Comparison of ENCODE assay signal across 8 cellular contexts in genomic region chr9:129550977-129551376, GRCh38.
DNase-seq lines count a peak whose midpoint lies in the region; ATAC-seq and TF ChIP-seq lines count a peak whose summit lies in the region.
"Not testable (repeated sequence)": the region's sequence is repeated elsewhere in the genome, so short reads cannot be mapped to it uniquely, and the experiment has no call there.

No MANE protein-coding gene starts in this region.

- peak overlapping the region; percentile 97 for H3K27ac ChIP-seq in HCT116 (ENCODE audit: low read depth, low read length)
- H3K27ac ChIP-seq in cingulate gyrus (ENCODE audit: low read depth, low read length) = peak overlapping the region; percentile 94
- not testable (repeated sequence) for H3K27ac ChIP-seq in hepatocyte

- H3K4me3 ChIP-seq in HCT116 (replicated peaks in 1 of 2; ENCODE audit: low read depth in 1 of 2, low read length in 2 of 2) = peak overlapping the region; percentile 42 to 62
- H3K4me3 ChIP-seq in hepatocyte = not testable (repeated sequence)

- H3K9me2 ChIP-seq in HCT116 (ENCODE audit: insufficient read depth); hepatocyte (replicated peaks; ENCODE audit: insufficient read depth): not testable (repeated sequence)

- DNase-seq in HCT116 (ENCODE audit: low read depth, low spot score); activated T-cell treated with anti-CD3 and anti-CD28 coated beads, Interleukin-2, amount 50 U/mL, for 24 hours; activated naive CD8-positive, alpha-beta T cell treated with anti-CD3 and anti-CD28 coated beads for 36 hours; hepatocyte (ENCODE audit: low spot score); type B pancreatic cell (ENCODE audit: extremely low spot score, unreplicated experiment): not testable (repeated sequence)
- DNase-seq in sciatic nerve (ENCODE audit: low spot score) = peak; percentile 36

- H3K36me3 ChIP-seq in HCT116 (ENCODE audit: control insufficient read depth in 1 of 2, insufficient read depth in 2 of 2, low read length in 2 of 2); hepatocyte (replicated peaks; ENCODE audit: insufficient read depth, low read depth): not testable (repeated sequence)

- not testable (repeated sequence) for H3K4me1 Mint-ChIP-seq in activated T-cell treated with anti-CD3 and anti-CD28 coated beads, Interleukin-2, amount 50 U/mL, for 24 hours (ENCODE audit: low read depth); activated naive CD8-positive, alpha-beta T cell treated with anti-CD3 and anti-CD28 coated beads for 36 hours
- peaks cover 30% of the 10 kb centered on the region for H3K4me1 Mint-ChIP-seq in nephron
- H3K4me1 Mint-ChIP-seq in type B pancreatic cell (ENCODE audit: unreplicated experiment) = peaks cover 19% of the 10 kb centered on the region

- H3K27ac Mint-ChIP-seq in activated T-cell treated with anti-CD3 and anti-CD28 coated beads, Interleukin-2, amount 50 U/mL, for 24 hours; activated naive CD8-positive, alpha-beta T cell treated with anti-CD3 and anti-CD28 coated beads for 36 hours: not testable (repeated sequence)
- H3K27ac Mint-ChIP-seq in nephron (peak overlapping the region; percentile 80 to 95 (median 92)), type B pancreatic cell (peak overlapping the region; percentile 75)

- H4K20me1 ChIP-seq in HCT116 (ENCODE audit: insufficient read depth); hepatocyte (ENCODE audit: insufficient read depth, poor library complexity, severe bottlenecking): not testable (repeated sequence)

- peak overlapping the region; percentile 67 for H3K4me3 Mint-ChIP-seq in activated T-cell treated with anti-CD3 and anti-CD28 coated beads, Interleukin-2, amount 50 U/mL, for 24 hours
- peak overlapping the region; percentile 59 for H3K4me3 Mint-ChIP-seq in activated naive CD8-positive, alpha-beta T cell treated with anti-CD3 and anti-CD28 coated beads for 36 hours
- H3K4me3 Mint-ChIP-seq in nephron = peak overlapping the region; percentile 81 to 91 (median 89)
- H3K4me3 Mint-ChIP-seq in type B pancreatic cell = peak overlapping the region; percentile 88

- peak overlapping the region; percentile 82 for H3K9ac ChIP-seq in HCT116 (ENCODE audit: low read length)

- intact Hi-C loops in HCT116 (cut with micrococcal nuclease); sciatic nerve (cut with DNase I): not testable (repeated sequence)

- H3K27me3 ChIP-seq in HCT116 (ENCODE audit: insufficient read depth, low read length); hepatocyte: not testable (repeated sequence)

- CTCF ChIA-PET in HCT116 (lab: Charles Lee) = not testable (repeated sequence)

- H3K36me3 Mint-ChIP-seq in activated T-cell treated with anti-CD3 and anti-CD28 coated beads, Interleukin-2, amount 50 U/mL, for 24 hours (ENCODE audit: low read depth); activated naive CD8-positive, alpha-beta T cell treated with anti-CD3 and anti-CD28 coated beads for 36 hours; nephron (ENCODE audit: low read depth); type B pancreatic cell: not testable (repeated sequence)

- H3K79me2 ChIP-seq in HCT116 (ENCODE audit: insufficient read depth, low read length); hepatocyte: not testable (repeated sequence)

- TF ChIP-seq CTCF in HCT116 (IDR thresholded peaks at IDR 0.05 in 2 of 3, conservative IDR thresholded peaks at IDR 0.05 in 1 of 3; ENCODE audit: borderline replicate concordance in 1 of 3, insufficient read depth in 1 of 3, low read depth in 2 of 3, low read length in 2 of 3); hepatocyte (IDR thresholded peaks at IDR 0.05; ENCODE audit: poor library complexity); nephron (IDR thresholded peaks at IDR 0.05; ENCODE audit: unreplicated experiment in 3 of 3); type B pancreatic cell (conservative IDR thresholded peaks at IDR 0.05): not testable (repeated sequence)

- peaks cover 35% of the 10 kb centered on the region for H3K27me3 Mint-ChIP-seq in activated T-cell treated with anti-CD3 and anti-CD28 coated beads, Interleukin-2, amount 50 U/mL, for 24 hours
- peaks cover 31% of the 10 kb centered on the region for H3K27me3 Mint-ChIP-seq in activated naive CD8-positive, alpha-beta T cell treated with anti-CD3 and anti-CD28 coated beads for 36 hours
- H3K27me3 Mint-ChIP-seq in nephron (ENCODE audit: low read depth); type B pancreatic cell: not testable (repeated sequence)

- H3K4me2 ChIP-seq in HCT116 (ENCODE audit: low read length) (peak overlapping the region; percentile 84), hepatocyte (peak overlapping the region; percentile 97)

- not testable (repeated sequence) for ATAC-seq in HCT116, sciatic nerve

- POLR2A ChIA-PET in HCT116 (lab: Charles Lee) = interaction anchor here (1.1 to 1.3 kb wide), 2 partner anchors 16 to 54 kb away, joined by 3 read pairs; no protein-coding TSS in a partner anchor

- H3K4me1 ChIP-seq in HCT116 (ENCODE audit: control insufficient read depth in 1 of 2, insufficient read depth in 2 of 2, low read length in 2 of 2) (peaks cover 76 to 84% of the 10 kb centered on the region in 2 experiments), hepatocyte (ENCODE audit: insufficient read depth) (peaks cover 21% of the 10 kb centered on the region)

- not testable (repeated sequence) for H3K9me3 ChIP-seq in HCT116 (ENCODE audit: control insufficient read depth in 1 of 2, insufficient read depth in 1 of 2, low read depth in 1 of 2, low read length in 2 of 2); hepatocyte (ENCODE audit: low read depth)

- WGBS in hepatocyte (ENCODE audit: low lambda C conversion rate, missing lambda C conversion rate) = 85% methylated on average over 11 of the region's 11 CpGs

- not testable (repeated sequence) for H3K9me3 Mint-ChIP-seq in activated T-cell treated with anti-CD3 and anti-CD28 coated beads, Interleukin-2, amount 50 U/mL, for 24 hours; activated naive CD8-positive, alpha-beta T cell treated with anti-CD3 and anti-CD28 coated beads for 36 hours; nephron; type B pancreatic cell

- not testable (repeated sequence) for H2AFZ ChIP-seq in HCT116 (ENCODE audit: low read depth, low read length, poor library complexity, severe bottlenecking); hepatocyte

- RAD21 ChIA-PET in HCT116 (lab: Charles Lee; ENCODE audit: low non-redundant PET in 1 of 2, low total read pairs in 2 of 2, uncharacterized antibody in 2 of 2, unreplicated experiment in 2 of 2) = interaction anchor here in 1 of 2 experiments (1.7 kb wide), 1 partner anchor 58 kb away, joined by 3 read pairs; no protein-coding TSS in a partner anchor

- BruUV-seq in HCT116 (replicated peaks; lab: Mats Ljungman, UMichigan) = not testable (repeated sequence)

- not testable (repeated sequence) for TF ChIP-seq RAD21 in HCT116 (IDR thresholded peaks at IDR 0.05; ENCODE audit: low read depth)

- not testable (repeated sequence) for TF ChIP-seq POLR2A in HCT116 (IDR thresholded peaks at IDR 0.05; ENCODE audit: borderline replicate concordance, extremely low read depth, insufficient read depth, insufficient read length)
